Comparison of ENCODE assay signal across 1 cellular context in the genomic region with DNA sequence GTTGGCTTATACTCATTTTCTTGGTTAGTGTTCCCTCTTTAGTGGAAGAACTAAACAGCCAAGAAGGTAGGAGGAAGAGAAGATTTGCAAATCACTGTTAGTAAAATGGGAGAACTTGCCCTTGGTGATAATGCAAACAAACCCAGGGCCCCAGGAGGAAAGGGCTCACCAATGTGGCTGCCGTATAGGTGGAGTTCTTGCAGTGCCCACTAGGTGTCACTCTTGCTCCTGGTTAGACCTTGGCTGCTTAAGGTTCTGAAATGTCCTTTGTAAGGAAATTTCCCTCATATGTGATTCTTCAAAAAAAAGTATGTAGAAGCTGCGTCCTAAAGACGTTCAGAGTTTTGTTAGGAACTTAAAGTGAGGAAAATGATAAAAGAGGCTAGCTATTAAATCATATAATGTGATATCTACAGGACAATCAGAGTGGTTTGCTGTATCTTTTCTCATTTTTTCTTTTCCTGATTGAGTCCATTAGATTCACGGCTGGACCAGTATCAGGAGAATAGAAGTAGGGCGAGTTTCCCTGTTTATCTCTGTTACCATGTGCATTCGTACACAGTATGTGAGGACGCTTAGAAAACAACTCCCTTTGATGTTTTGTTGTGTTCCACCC.
A peak's percentile ranks its signal among the peaks of the same experiment; 100 is the strongest.
TF ChIP-seq lines count a peak whose summit lies in the region.

No MANE protein-coding gene starts in this region.

TF ChIP-seq in K562, 482 proteins besides CTCF, POLR2A, EP300 and RAD21 (continued from another document):
- TF ChIP-seq, protein P1, sequence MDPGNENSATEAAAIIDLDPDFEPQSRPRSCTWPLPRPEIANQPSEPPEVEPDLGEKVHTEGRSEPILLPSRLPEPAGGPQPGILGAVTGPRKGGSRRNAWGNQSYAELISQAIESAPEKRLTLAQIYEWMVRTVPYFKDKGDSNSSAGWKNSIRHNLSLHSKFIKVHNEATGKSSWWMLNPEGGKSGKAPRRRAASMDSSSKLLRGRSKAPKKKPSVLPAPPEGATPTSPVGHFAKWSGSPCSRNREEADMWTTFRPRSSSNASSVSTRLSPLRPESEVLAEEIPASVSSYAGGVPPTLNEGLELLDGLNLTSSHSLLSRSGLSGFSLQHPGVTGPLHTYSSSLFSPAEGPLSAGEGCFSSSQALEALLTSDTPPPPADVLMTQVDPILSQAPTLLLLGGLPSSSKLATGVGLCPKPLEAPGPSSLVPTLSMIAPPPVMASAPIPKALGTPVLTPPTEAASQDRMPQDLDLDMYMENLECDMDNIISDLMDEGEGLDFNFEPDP (CRISPR knock-in tag; IDR thresholded peaks at IDR 0.05), result no peak
- TF ChIP-seq, protein P2, sequence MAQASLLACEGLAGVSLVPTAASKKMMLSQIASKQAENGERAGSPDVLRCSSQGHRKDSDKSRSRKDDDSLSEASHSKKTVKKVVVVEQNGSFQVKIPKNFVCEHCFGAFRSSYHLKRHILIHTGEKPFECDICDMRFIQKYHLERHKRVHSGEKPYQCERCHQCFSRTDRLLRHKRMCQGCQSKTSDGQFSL (CRISPR knock-in tag; IDR thresholded peaks at IDR 0.05), result peak; percentile 53; the same call in 1 of the 2 replicates
- TF ChIP-seq, protein P2 (tag; IDR thresholded peaks at IDR 0.05), result no peak
- TF ChIP-seq ZFPM2 (CRISPR knock-in tag; IDR thresholded peaks at IDR 0.05) (no peak), NR2C2 (CRISPR knock-in tag; IDR thresholded peaks at IDR 0.05) (no peak), NR2C2 (tag; IDR thresholded peaks at IDR 0.05) (no peak), SMAD3 (CRISPR knock-in tag; conservative IDR thresholded peaks at IDR 0.05) (no peak), ELF4 (CRISPR knock-in tag; IDR thresholded peaks at IDR 0.05) (no peak), SIRT6 (IDR thresholded peaks at IDR 0.05; ENCODE audit: low read depth, low read length) (no peak), HDAC3 (IDR thresholded peaks at IDR 0.05; ENCODE audit: borderline replicate concordance, partially characterized antibody) (no peak), RBM17 (IDR thresholded peaks at IDR 0.05; ENCODE audit: borderline replicate concordance, low read depth, low read length) (no peak), NUFIP1 (IDR thresholded peaks at IDR 0.05; ENCODE audit: partially characterized antibody) (no peak), SMAD2 (IDR thresholded peaks at IDR 0.05; ENCODE audit: low read depth, low read length) (no peak), MTA3 (IDR thresholded peaks at IDR 0.05; ENCODE audit: borderline replicate concordance) (no peak)
- TF ChIP-seq, protein P3, sequence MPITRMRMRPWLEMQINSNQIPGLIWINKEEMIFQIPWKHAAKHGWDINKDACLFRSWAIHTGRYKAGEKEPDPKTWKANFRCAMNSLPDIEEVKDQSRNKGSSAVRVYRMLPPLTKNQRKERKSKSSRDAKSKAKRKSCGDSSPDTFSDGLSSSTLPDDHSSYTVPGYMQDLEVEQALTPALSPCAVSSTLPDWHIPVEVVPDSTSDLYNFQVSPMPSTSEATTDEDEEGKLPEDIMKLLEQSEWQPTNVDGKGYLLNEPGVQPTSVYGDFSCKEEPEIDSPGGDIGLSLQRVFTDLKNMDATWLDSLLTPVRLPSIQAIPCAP (CRISPR knock-in tag; IDR thresholded peaks at IDR 0.05; ENCODE audit: borderline replicate concordance), result no peak
- TF ChIP-seq, protein P4, sequence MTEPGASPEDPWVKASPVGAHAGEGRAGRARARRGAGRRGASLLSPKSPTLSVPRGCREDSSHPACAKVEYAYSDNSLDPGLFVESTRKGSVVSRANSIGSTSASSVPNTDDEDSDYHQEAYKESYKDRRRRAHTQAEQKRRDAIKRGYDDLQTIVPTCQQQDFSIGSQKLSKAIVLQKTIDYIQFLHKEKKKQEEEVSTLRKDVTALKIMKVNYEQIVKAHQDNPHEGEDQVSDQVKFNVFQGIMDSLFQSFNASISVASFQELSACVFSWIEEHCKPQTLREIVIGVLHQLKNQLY (CRISPR knock-in tag; conservative IDR thresholded peaks at IDR 0.05), result no peak
- TF ChIP-seq, protein P5, sequence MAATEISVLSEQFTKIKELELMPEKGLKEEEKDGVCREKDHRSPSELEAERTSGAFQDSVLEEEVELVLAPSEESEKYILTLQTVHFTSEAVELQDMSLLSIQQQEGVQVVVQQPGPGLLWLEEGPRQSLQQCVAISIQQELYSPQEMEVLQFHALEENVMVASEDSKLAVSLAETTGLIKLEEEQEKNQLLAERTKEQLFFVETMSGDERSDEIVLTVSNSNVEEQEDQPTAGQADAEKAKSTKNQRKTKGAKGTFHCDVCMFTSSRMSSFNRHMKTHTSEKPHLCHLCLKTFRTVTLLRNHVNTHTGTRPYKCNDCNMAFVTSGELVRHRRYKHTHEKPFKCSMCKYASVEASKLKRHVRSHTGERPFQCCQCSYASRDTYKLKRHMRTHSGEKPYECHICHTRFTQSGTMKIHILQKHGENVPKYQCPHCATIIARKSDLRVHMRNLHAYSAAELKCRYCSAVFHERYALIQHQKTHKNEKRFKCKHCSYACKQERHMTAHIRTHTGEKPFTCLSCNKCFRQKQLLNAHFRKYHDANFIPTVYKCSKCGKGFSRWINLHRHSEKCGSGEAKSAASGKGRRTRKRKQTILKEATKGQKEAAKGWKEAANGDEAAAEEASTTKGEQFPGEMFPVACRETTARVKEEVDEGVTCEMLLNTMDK (IDR thresholded peaks at IDR 0.05; ENCODE audit: borderline replicate concordance, insufficient read depth, low read depth, low read length, poor library complexity, severe bottlenecking), result peak; percentile 52
- TF ChIP-seq, protein P6, sequence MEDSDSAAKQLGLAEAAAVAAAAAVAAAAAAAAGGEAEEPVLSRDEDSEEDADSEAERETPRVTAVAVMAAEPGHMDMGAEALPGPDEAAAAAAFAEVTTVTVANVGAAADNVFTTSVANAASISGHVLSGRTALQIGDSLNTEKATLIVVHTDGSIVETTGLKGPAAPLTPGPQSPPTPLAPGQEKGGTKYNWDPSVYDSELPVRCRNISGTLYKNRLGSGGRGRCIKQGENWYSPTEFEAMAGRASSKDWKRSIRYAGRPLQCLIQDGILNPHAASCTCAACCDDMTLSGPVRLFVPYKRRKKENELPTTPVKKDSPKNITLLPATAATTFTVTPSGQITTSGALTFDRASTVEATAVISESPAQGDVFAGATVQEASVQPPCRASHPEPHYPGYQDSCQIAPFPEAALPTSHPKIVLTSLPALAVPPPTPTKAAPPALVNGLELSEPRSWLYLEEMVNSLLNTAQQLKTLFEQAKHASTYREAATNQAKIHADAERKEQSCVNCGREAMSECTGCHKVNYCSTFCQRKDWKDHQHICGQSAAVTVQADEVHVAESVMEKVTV (CRISPR knock-in tag; IDR thresholded peaks at IDR 0.05), result peak; percentile 32; the same call in 1 of the 2 replicates
